9 cellular contexts compared by ENCODE assay signal in the genomic region with DNA sequence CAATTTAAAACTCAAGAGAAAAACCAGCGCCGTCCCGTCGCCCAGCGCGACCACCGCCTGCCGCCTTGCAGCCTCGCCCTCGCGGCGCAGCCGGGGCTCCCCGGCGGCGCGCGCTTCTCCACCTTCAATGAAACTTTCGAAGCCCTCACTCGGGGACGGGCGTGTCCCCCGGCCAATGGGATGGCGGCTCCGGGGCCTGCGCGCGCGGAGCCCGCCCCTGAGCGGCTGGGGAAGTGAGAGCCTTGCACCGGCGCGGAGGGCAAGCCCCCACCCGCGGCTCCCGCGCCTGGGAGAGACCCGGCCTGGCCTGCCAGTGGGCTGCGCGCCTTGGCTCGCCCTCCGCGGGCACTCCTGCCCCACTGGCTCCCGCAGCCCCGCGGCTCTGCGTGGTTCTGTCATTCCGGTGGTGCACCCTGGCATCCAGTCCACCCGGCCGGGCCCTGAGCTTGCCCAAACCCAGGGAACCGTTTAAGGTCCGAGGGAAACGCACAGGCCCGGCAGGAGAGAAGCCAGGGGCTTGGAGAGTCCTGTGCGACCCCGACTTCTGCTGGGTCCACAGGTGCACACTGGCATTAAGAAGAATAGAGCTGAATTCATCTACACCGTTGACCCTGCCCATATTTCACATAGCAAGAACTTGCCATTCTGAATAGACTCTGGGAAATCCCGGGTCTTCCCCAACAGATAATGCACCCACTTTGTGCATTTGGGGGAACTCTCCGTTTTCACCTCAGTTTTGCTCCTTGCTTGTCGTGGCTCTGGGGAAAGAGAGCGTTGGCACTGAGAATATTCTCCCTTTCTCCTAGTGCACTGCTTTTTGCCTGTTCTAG. TPM values are rescaled to one million over a fixed set of nuclear protein-coding genes. Genes with fewer than 3 reads are reported as not detected.
A peak's percentile ranks its signal among the peaks of the same experiment; 100 is the strongest.
DNase-seq lines count a peak whose midpoint lies in the region; ATAC-seq, FAIRE-seq and TF ChIP-seq lines count a peak whose summit lies in the region.
"Had no signal": no experiment of that assay in that cellular context is flagged by ENCODE, and none has a peak within 500 bp of the region (broad histone marks: within the 10 kb centered on the region; RNA-seq: fewer than 3 reads in every experiment).

PIEZO2 (minus strand) TSS at position 129 of the 830 bp plus-strand sequence. CDS start 981 bp downstream, outside the sequence.

- TF ChIP-seq POLR2A in GM12878 (IDR thresholded peaks at IDR 0.05; ENCODE audit: low read depth, low read length): peak; percentile 89

- POLR2A ChIA-PET in AG04450 (lab: Yijun Ruan, JAX) (no interaction called here), GM12878 (lab: Charles Lee) (interaction anchor here (0.6 to 3.5 kb wide), 14 partner anchors 9 to 589 kb away, joined by 3 to 15 read pairs (median 4); no protein-coding TSS in a partner anchor)

- no peaks in the 10 kb centered on the region for H4K20me1 ChIP-seq in GM12878 (ENCODE audit: control insufficient read depth, insufficient read depth)
- H4K20me1 ChIP-seq in MM.1S (ENCODE audit: insufficient read depth, low read length): no peaks in the 10 kb centered on the region

- H3K27ac ChIP-seq in AG04450 (ENCODE audit: low read depth, low read length) (no peak within 1 kb of the TSS), GM12878 (ENCODE audit: control insufficient read depth, insufficient read depth) (peak within 1 kb of the TSS; percentile 88), MM.1S (ENCODE audit: low read length) (no peak within 1 kb of the TSS)
- H3K27ac ChIP-seq: epithelial cell of prostate had no signal

- TF ChIP-seq EP300 in GM12878 (IDR thresholded peaks at IDR 0.05; ENCODE audit: borderline replicate concordance in 1 of 2, control insufficient read depth in 1 of 2, low read depth in 2 of 2, low read length in 2 of 2): no peak

- DNase-seq in AG04450 (ENCODE audit: low read depth, low spot score) (no peak), GM12878 (ENCODE audit: low read depth, low spot score) (peak; percentile 43), iris pigment epithelial cell (ENCODE audit: low read depth) (peak; percentile 55), MM.1S (no peak)
- DNase-seq in stimulated activated effector memory CD8-positive, alpha-beta T cell treated with anti-CD3 and anti-CD28 coated beads, Interleukin-12 subunit alpha, Interleukin-12 subunit beta, amount 100 ng/mL, for 72 hours (ENCODE audit: low spot score in 2 of 2): no peak
- DNase-seq in stimulated activated CD4-positive, alpha-beta T cell treated with anti-CD3 and anti-CD28 coated beads, Interleukin-4, amount 100 ng/mL, for 4 hours: no peak

- TF ChIP-seq RAD21 in GM12878 (IDR thresholded peaks at IDR 0.05; ENCODE audit: insufficient read depth, low read depth, low read length): no peak

- H2AFZ ChIP-seq in GM12878 (ENCODE audit: control insufficient read depth, low read depth, low read length) (peak within 1 kb of the TSS; percentile 73), MM.1S (ENCODE audit: low read length) (no peak within 1 kb of the TSS)

- SMC1A ChIA-PET in GM12878 (lab: Charles Lee; ENCODE audit: uncharacterized antibody, unreplicated experiment): interaction anchor here (0.7 to 12.1 kb wide), 24 partner anchors 10 to 589 kb away, joined by 3 to 256 read pairs (median 6); no protein-coding TSS in a partner anchor

- TF ChIP-seq CTCF in AG04450 (IDR thresholded peaks at IDR 0.05; ENCODE audit: low read depth, low read length) (no peak), GM12878 (IDR thresholded peaks at IDR 0.05 in 2 of 3, conservative IDR thresholded peaks at IDR 0.05 in 1 of 3; ENCODE audit: control insufficient read depth in 2 of 3, extremely low read depth in 1 of 3, insufficient read depth in 1 of 3, low read depth in 3 of 3, low read length in 3 of 3) (no peak), MM.1S (IDR thresholded peaks at IDR 0.05; ENCODE audit: low read length) (no peak)

- peaks cover 57% of the 10 kb centered on the region for H3K27me3 ChIP-seq in AG04450 (ENCODE audit: control insufficient read depth, insufficient read depth, low read length)
- no peaks in the 10 kb centered on the region for H3K27me3 ChIP-seq in GM12878 (replicated peaks in 1 of 2; ENCODE audit: control insufficient read depth in 2 of 2, insufficient read depth in 2 of 2, low read length in 1 of 2)
- H3K27me3 ChIP-seq in MM.1S (replicated peaks; ENCODE audit: insufficient read depth, low read length): no peaks in the 10 kb centered on the region

- BruUV-seq in GM12878 (replicated peaks; lab: Mats Ljungman, UMichigan): no TSS peak

- H3K4me1 ChIP-seq in GM12878 (ENCODE audit: control insufficient read depth, insufficient read depth, low read length): peaks cover 23% of the 10 kb centered on the region
- no peaks in the 10 kb centered on the region for H3K4me1 ChIP-seq in MM.1S (ENCODE audit: low read length)

- H3K36me3 ChIP-seq in GM12878 (ENCODE audit: control insufficient read depth in 2 of 2, insufficient read depth in 2 of 2, low read length in 1 of 2): no peaks in the 10 kb centered on the region
- H3K36me3 ChIP-seq in MM.1S (replicated peaks; ENCODE audit: insufficient read depth, low read length): no peaks in the 10 kb centered on the region

- no peaks in the 10 kb centered on the region for H3K4me1 Mint-ChIP-seq in stimulated activated effector memory CD8-positive, alpha-beta T cell treated with anti-CD3 and anti-CD28 coated beads, Interleukin-12 subunit alpha, Interleukin-12 subunit beta, amount 100 ng/mL, for 72 hours

- intact Hi-C loops in GM12878 (cut with micrococcal nuclease; ENCODE audit: unreplicated experiment): loop anchor here (1.0 to 10.0 kb wide), 2 partner anchors 298 to 1185 kb away; no protein-coding TSS in a partner anchor

- H3K9me3 Mint-ChIP-seq in stimulated activated effector memory CD8-positive, alpha-beta T cell treated with anti-CD3 and anti-CD28 coated beads, Interleukin-12 subunit alpha, Interleukin-12 subunit beta, amount 100 ng/mL, for 72 hours: no peaks in the 10 kb centered on the region

- ATAC-seq in GM18909 (IDR thresholded peaks at IDR 0.05; ENCODE audit: poor library complexity, unreplicated experiment) (peak; percentile 90), HG03521 (IDR thresholded peaks at IDR 0.05; ENCODE audit: unreplicated experiment) (peak; percentile 85), GM12878 (peak; percentile 89)
- peak; percentile 6 for ATAC-seq in stimulated activated effector memory CD8-positive, alpha-beta T cell treated with anti-CD3 and anti-CD28 coated beads, Interleukin-12 subunit alpha, Interleukin-12 subunit beta, amount 100 ng/mL, for 72 hours

- CTCF ChIA-PET in AG04450 (lab: Charles Lee): interaction anchor here (1.6 to 9.7 kb wide), 2 partner anchors 298 to 589 kb away, joined by 5 to 185 read pairs; no protein-coding TSS in a partner anchor
- CTCF ChIA-PET in GM12878 (lab: Yijun Ruan, JAX): interaction anchor here (0.8 to 11.2 kb wide), 13 partner anchors 12 to 588 kb away, joined by 3 to 225 read pairs (median 4); no protein-coding TSS in a partner anchor

- H3K9ac ChIP-seq in GM12878 (ENCODE audit: control insufficient read depth, insufficient read depth, low read length) (peak within 1 kb of the TSS; percentile 84), MM.1S (ENCODE audit: low read length) (no peak within 1 kb of the TSS)

- no peak within 1 kb of the TSS for H3K4me3 Mint-ChIP-seq in stimulated activated effector memory CD8-positive, alpha-beta T cell treated with anti-CD3 and anti-CD28 coated beads, Interleukin-12 subunit alpha, Interleukin-12 subunit beta, amount 100 ng/mL, for 72 hours

- H3K36me3 Mint-ChIP-seq in stimulated activated effector memory CD8-positive, alpha-beta T cell treated with anti-CD3 and anti-CD28 coated beads, Interleukin-12 subunit alpha, Interleukin-12 subunit beta, amount 100 ng/mL, for 72 hours: no peaks in the 10 kb centered on the region

- H3K27ac Mint-ChIP-seq in stimulated activated effector memory CD8-positive, alpha-beta T cell treated with anti-CD3 and anti-CD28 coated beads, Interleukin-12 subunit alpha, Interleukin-12 subunit beta, amount 100 ng/mL, for 72 hours: no peak within 1 kb of the TSS

- peaks cover 55% of the 10 kb centered on the region for H3K79me2 ChIP-seq in GM12878 (ENCODE audit: control insufficient read depth, insufficient read depth, low read length)
- no peaks in the 10 kb centered on the region for H3K79me2 ChIP-seq in MM.1S (ENCODE audit: low read length)

- RAD21 ChIA-PET in GM12878 (lab: Charles Lee; ENCODE audit: unreplicated experiment): interaction anchor here (0.6 to 7.2 kb wide), 18 partner anchors 13 to 589 kb away, joined by 3 to 127 read pairs (median 6); no protein-coding TSS in a partner anchor

- in situ Hi-C loops in GM12878 (cut with MboI): loop anchor here (5.0 kb wide), 3 partner anchors 197 to 1177 kb away; no protein-coding TSS in a partner anchor

- H3K4me2 ChIP-seq in GM12878 (ENCODE audit: control insufficient read depth, insufficient read depth) (peak within 1 kb of the TSS; percentile 93), MM.1S (ENCODE audit: low read depth, low read length) (no peak within 1 kb of the TSS)

- 30% methylated on average over 62 of the region's 62 CpGs for WGBS in GM12878 (ENCODE audit: insufficient coverage, insufficient replicate concordance, low lambda C conversion rate, missing lambda C conversion rate)

- H3K4me3 ChIP-seq in AG04450 (ENCODE audit: low read depth, low read length) (peak within 1 kb of the TSS; percentile 46), GM12878 (peak within 1 kb of the TSS; percentile 95), MM.1S (ENCODE audit: low read length) (no peak within 1 kb of the TSS)

- FAIRE-seq in GM12878 (lab: Jason Lieb, UNC): no peak

- H3K9me3 ChIP-seq in AG04450 (ENCODE audit: control insufficient read depth, insufficient read depth, low read length): peaks cover 3% of the 10 kb centered on the region; the same call in 1 of the 2 replicates
- no peaks in the 10 kb centered on the region for H3K9me3 ChIP-seq in GM12878 (replicated peaks; ENCODE audit: control insufficient read depth, insufficient read depth, low read length)
- H3K9me3 ChIP-seq in MM.1S (replicated peaks; ENCODE audit: insufficient read depth, low read length): no peaks in the 10 kb centered on the region

- no peaks in the 10 kb centered on the region for H3K9me2 ChIP-seq in MM.1S (replicated peaks; ENCODE audit: insufficient read depth, low read length)

- H3F3A ChIP-seq in MM.1S (ENCODE audit: insufficient read depth, low read length): no peaks in the 10 kb centered on the region

RNA-seq across cellular contexts. Expression of gene PIEZO2, which starts in this region (rescaled TPM):
- polyA plus RNA-seq in AG04450 (2011; rRNA removed) (2.7 and 2.8 TPM in 2 replicates), GM12878 (2011; rRNA removed) (37.0 and 49.4 TPM in 2 replicates), GM12878 (2014; fragmentation: Illumina TruSeq; extraction: Trizol) (42.2 and 51.2 TPM in 2 replicates), GM12878 (2014; fragmentation: Nextera tagmentation; extraction: Ambion mirVana) (1 to 10 TPM; 6.7 to 7.1 TPM), GM12878 (2014; rRNA removed) (21.9 and 25.0 TPM in 2 replicates), GM12878 (2016; fragmentation: Nextera tagmentation; extraction: Ambion mirVana) (10 to 100 TPM; 14.2 to 21.6 TPM)
- 6.5 and 8.0 TPM in 2 replicates for polyA minus RNA-seq in AG04450 (2011; rRNA and poly(A)+ RNA removed)
- 910 and 948 TPM in 2 replicates for total RNA-seq in GM12878 (2013; cell fraction: nucleolus; rRNA removed)
- total RNA-seq in GM12878 (2014; rRNA removed) (29.8 and 32.5 TPM in 2 replicates), GM12878 (2014; rRNA removed; fragmentation: Illumina TruSeq; extraction: Trizol) (33.0 and 37.9 TPM in 2 replicates), GM12878 (2021) (38.2 and 42.3 TPM in 2 replicates)
- 25.9 TPM for polyA plus RNA-seq in GM12878 (2011; ENCODE audit: low read depth)
- 25.4 and 38.1 TPM in 2 replicates for polyA plus RNA-seq in GM12878 (2011; cell fraction: cytosol; rRNA removed)
- 102 and 108 TPM in 2 replicates for polyA plus RNA-seq in GM12878 (2011; cell fraction: nucleus; rRNA removed)
- polyA plus RNA-seq in GM12878 (2012): 41.6 and 41.9 TPM in 2 replicates
- 141 and 172 TPM in 2 replicates for polyA minus RNA-seq in GM12878 (2011; rRNA and poly(A)+ RNA removed)
- polyA minus RNA-seq in GM12878 (2011; cell fraction: cytosol; rRNA and poly(A)+ RNA removed): 22.3 and 27.9 TPM in 2 replicates
- 160 and 219 TPM in 2 replicates for polyA minus RNA-seq in GM12878 (2011; cell fraction: nucleus; rRNA and poly(A)+ RNA removed)

Comparison
In these comparisons a context has a peak if more than half of its experiments do, and no peak if none do; other contexts are left out.
1. DNase-seq: peak in GM12878 (single experiment) and iris pigment epithelial cell (single experiment); none in AG04450 (single experiment), stimulated activated effector memory CD8-positive, alpha-beta T cell treated with anti-CD3 and anti-CD28 coated beads, Interleukin-12 subunit alpha, Interleukin-12 subunit beta, amount 100 ng/mL, for 72 hours (0 of 2), MM.1S (single experiment) and stimulated activated CD4-positive, alpha-beta T cell treated with anti-CD3 and anti-CD28 coated beads, Interleukin-4, amount 100 ng/mL, for 4 hours (0 of 2).
2. ATAC-seq: peak in every context shown above with its lines; median percentile 90 in GM18909; 89 in GM12878; 85 in HG03521; 6 in stimulated activated effector memory CD8-positive, alpha-beta T cell treated with anti-CD3 and anti-CD28 coated beads, Interleukin-12 subunit alpha, Interleukin-12 subunit beta, amount 100 ng/mL, for 72 hours.